8 cellular contexts compared by ENCODE assay signal in genomic region chr1:164320780-164321683, GRCh38.
DNase-seq lines count a peak whose midpoint lies in the region; ATAC-seq, FAIRE-seq and TF ChIP-seq lines count a peak whose summit lies in the region.

No MANE protein-coding gene starts in this region.

- no peaks in the 10 kb centered on the region for H3K4me1 Mint-ChIP-seq in stimulated activated naive B cell treated with anti-CD40 and anti-IgM and Interleukin-4, amounts not matched to agents 10 μg/mL and 1 μg/mL and 100 μg/mL, for 72 hours

- peaks cover 9 to 21% of the 10 kb centered on the region in 2 donors for H3K27me3 Mint-ChIP-seq in stimulated activated naive B cell treated with anti-CD40 and anti-IgM and Interleukin-4, amounts not matched to agents 10 μg/mL and 1 μg/mL and 100 μg/mL, for 72 hours

- TF ChIP-seq CTCF in pancreas (IDR thresholded peaks at IDR 0.05) (no peak), GM10266 (IDR thresholded peaks at IDR 0.05; ENCODE audit: control insufficient read depth, insufficient read depth, low read depth, missing control alignments) (no peak)

- peak; percentile 84 to 95 (median 90) for ATAC-seq in pancreas
- no peak for ATAC-seq in stimulated activated naive B cell treated with anti-CD40 and anti-IgM and Interleukin-4, amounts not matched to agents 10 μg/mL and 1 μg/mL and 100 μg/mL, for 72 hours (replicated peaks)

- H3K27ac ChIP-seq in pancreas = no peak overlapping the region

- 2% methylated on average over 55 of the region's 55 CpGs for WGBS in pancreas, 2 donors

- no peaks in the 10 kb centered on the region for H3K36me3 ChIP-seq in pancreas

- H3K9me3 ChIP-seq in pancreas = no peaks in the 10 kb centered on the region

- H3K4me1 ChIP-seq in pancreas = no peaks in the 10 kb centered on the region

- intact Hi-C loops in head of caudate nucleus (cut with DNase I) = no loop called here
- intact Hi-C loops in pancreas (cut with DNase I) = no loop called here

- H3K36me3 Mint-ChIP-seq in stimulated activated naive B cell treated with anti-CD40 and anti-IgM and Interleukin-4, amounts not matched to agents 10 μg/mL and 1 μg/mL and 100 μg/mL, for 72 hours = peaks cover 0 to 4% of the 10 kb centered on the region in 2 donors

- H3K9me3 Mint-ChIP-seq in stimulated activated naive B cell treated with anti-CD40 and anti-IgM and Interleukin-4, amounts not matched to agents 10 μg/mL and 1 μg/mL and 100 μg/mL, for 72 hours = peaks cover 3 to 5% of the 10 kb centered on the region in 2 donors

- no peak overlapping the region for H3K27ac Mint-ChIP-seq in stimulated activated naive B cell treated with anti-CD40 and anti-IgM and Interleukin-4, amounts not matched to agents 10 μg/mL and 1 μg/mL and 100 μg/mL, for 72 hours

- no peak overlapping the region for H3K4me3 Mint-ChIP-seq in stimulated activated naive B cell treated with anti-CD40 and anti-IgM and Interleukin-4, amounts not matched to agents 10 μg/mL and 1 μg/mL and 100 μg/mL, for 72 hours

- no peaks in the 10 kb centered on the region for H3K27me3 ChIP-seq in pancreas

- peak overlapping the region; percentile 8 to 44 (median 33) for H3K4me3 ChIP-seq in pancreas

- no peak for FAIRE-seq in pancreas (lab: Jason Lieb, UNC)

- DNase-seq in DMS53 treated with DMSO at 0.1 percent for 48 hours (lab: John Stamatoyannopoulos, UW; ENCODE audit: unreplicated experiment) = peak; percentile 27
- DNase-seq in SHP77 treated with DMSO at 0.1 percent for 48 hours (lab: John Stamatoyannopoulos, UW) = peak; percentile 57
- DNase-seq in head of caudate nucleus = peak in 39 of 42 donors; percentile 4 to 62 (median 27)
- DNase-seq in pancreas = peak; percentile 22 to 80 (median 48)
- no peak for DNase-seq in stimulated activated naive B cell treated with anti-CD40 and anti-IgM and Interleukin-4, amounts not matched to agents 10 μg/mL and 1 μg/mL and 100 μg/mL, for 72 hours
- DNase-seq in GM10266 (ENCODE audit: extremely low spot score) = no peak
- DNase-seq in OCI-M1 (lab: John Stamatoyannopoulos, UW) = no peak
- DNase-seq in KG1 (lab: John Stamatoyannopoulos, UW) = no peak

Comparison
In these comparisons a context has a peak if more than half of its experiments do, and no peak if none do; other contexts are left out.
1. DNase-seq: peak in DMS53 treated with DMSO at 0.1 percent for 48 hours (single experiment), SHP77 treated with DMSO at 0.1 percent for 48 hours (single experiment), head of caudate nucleus (39 of 42) and pancreas (6 of 6); none in stimulated activated naive B cell treated with anti-CD40 and anti-IgM and Interleukin-4, amounts not matched to agents 10 μg/mL and 1 μg/mL and 100 μg/mL, for 72 hours (single experiment), GM10266 (single experiment), OCI-M1 (single experiment) and KG1 (single experiment).
2. ATAC-seq: peak in pancreas (4 of 4); none in stimulated activated naive B cell treated with anti-CD40 and anti-IgM and Interleukin-4, amounts not matched to agents 10 μg/mL and 1 μg/mL and 100 μg/mL, for 72 hours (0 of 2).